12 cellular contexts compared by ENCODE assay signal in the genomic region with DNA sequence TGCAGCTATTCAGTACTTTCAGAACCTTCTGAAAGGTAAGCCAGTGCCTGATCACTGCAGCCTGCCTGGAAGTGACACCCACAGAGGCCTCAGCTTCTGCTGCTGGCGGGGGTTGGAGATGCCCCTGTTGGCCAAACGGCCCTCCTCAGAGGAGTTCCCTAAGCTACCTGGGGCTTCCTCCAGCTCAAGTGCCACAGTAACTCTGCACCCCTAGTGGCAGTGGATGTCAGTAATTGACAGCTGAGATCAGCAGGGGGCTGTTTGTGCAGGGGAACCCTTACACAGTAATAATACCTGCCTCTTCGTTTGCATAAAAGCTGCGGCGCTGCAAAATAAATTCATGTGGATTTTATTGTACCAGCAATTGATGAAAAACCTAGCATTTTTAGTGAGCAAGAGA. TPM values are rescaled to one million over a fixed set of nuclear protein-coding genes. Genes with fewer than 3 reads are reported as not detected.
A peak's percentile ranks its signal among the peaks of the same experiment; 100 is the strongest.
DNase-seq lines count a peak whose midpoint lies in the region; ATAC-seq and TF ChIP-seq lines count a peak whose summit lies in the region.
"Had no signal": no experiment of that assay in that cellular context is flagged by ENCODE, and none has a peak within 500 bp of the region (broad histone marks: within the 10 kb centered on the region; RNA-seq: fewer than 3 reads in every experiment).

No MANE protein-coding gene starts in this region.

- peak; percentile 57 for TF ChIP-seq CTCF in WERI-Rb-1 (IDR thresholded peaks at IDR 0.05; ENCODE audit: low read depth, low read length)

- no peaks in the 10 kb centered on the region for H3K9me3 ChIP-seq in WERI-Rb-1 (ENCODE audit: severe bottlenecking)

- H3K27ac Mint-ChIP-seq in activated T-cell treated with anti-CD3 and anti-CD28 coated beads, Interleukin-2, amount 50 U/mL, for 72 hours, result no peak overlapping the region
- H3K27ac Mint-ChIP-seq in activated T-cell treated with anti-CD3 and anti-CD28 coated beads, Interleukin-2, amount 50 U/mL, for 24 hours, result no peak overlapping the region
- H3K27ac Mint-ChIP-seq in stimulated activated memory B cell treated with anti-CD40 and anti-IgM and Interleukin-4, amounts not matched to agents 10 μg/mL and 1 μg/mL and 100 μg/mL, for 72 hours, result no peak overlapping the region
- H3K27ac Mint-ChIP-seq: stimulated activated effector memory CD8-positive, alpha-beta T cell treated with anti-CD3 and anti-CD28 coated beads, Interleukin-12 subunit alpha, Interleukin-12 subunit beta, amount 100 ng/mL, for 72 hours had no signal

- no peak overlapping the region for H3K4me3 ChIP-seq in WERI-Rb-1 (ENCODE audit: low read depth, low read length)
- H3K4me3 ChIP-seq: skin epidermis had no signal

- H3K4me3 Mint-ChIP-seq in activated T-cell treated with anti-CD3 and anti-CD28 coated beads, Interleukin-2, amount 50 U/mL, for 72 hours, result no peak overlapping the region
- H3K4me3 Mint-ChIP-seq in activated T-cell treated with anti-CD3 and anti-CD28 coated beads, Interleukin-2, amount 50 U/mL, for 24 hours, result no peak overlapping the region
- no peak overlapping the region for H3K4me3 Mint-ChIP-seq in stimulated activated memory B cell treated with anti-CD40 and anti-IgM and Interleukin-4, amounts not matched to agents 10 μg/mL and 1 μg/mL and 100 μg/mL, for 72 hours
- H3K4me3 Mint-ChIP-seq: stimulated activated effector memory CD8-positive, alpha-beta T cell treated with anti-CD3 and anti-CD28 coated beads, Interleukin-12 subunit alpha, Interleukin-12 subunit beta, amount 100 ng/mL, for 72 hours had no signal

- DNase-seq in activated T-cell treated with anti-CD3 and anti-CD28 coated beads, Interleukin-2, amount 50 U/mL, for 72 hours, result peak in 1 of 2 donors; percentile 8
- DNase-seq in activated T-cell treated with anti-CD3 and anti-CD28 coated beads, Interleukin-2, amount 50 U/mL, for 24 hours, result no peak
- peak; percentile 41 for DNase-seq in HT-29 (ENCODE audit: low spot score)
- peak; percentile 43 for DNase-seq in WERI-Rb-1
- no peak for DNase-seq in EL
- DNase-seq in activated CD4-positive, CD25-positive, alpha-beta regulatory T cell (lab: John Stamatoyannopoulos, UW), result no peak
- DNase-seq: C1 segment of cervical spinal cord, Right ventricle myocardium superior had no signal

- no peaks in the 10 kb centered on the region for H3K36me3 Mint-ChIP-seq in activated T-cell treated with anti-CD3 and anti-CD28 coated beads, Interleukin-2, amount 50 U/mL, for 72 hours (ENCODE audit: insufficient read depth in 2 of 2)
- H3K36me3 Mint-ChIP-seq in activated T-cell treated with anti-CD3 and anti-CD28 coated beads, Interleukin-2, amount 50 U/mL, for 24 hours (ENCODE audit: low read depth), result no peaks in the 10 kb centered on the region
- no peaks in the 10 kb centered on the region for H3K36me3 Mint-ChIP-seq in stimulated activated memory B cell treated with anti-CD40 and anti-IgM and Interleukin-4, amounts not matched to agents 10 μg/mL and 1 μg/mL and 100 μg/mL, for 72 hours
- H3K36me3 Mint-ChIP-seq: stimulated activated effector memory CD8-positive, alpha-beta T cell treated with anti-CD3 and anti-CD28 coated beads, Interleukin-12 subunit alpha, Interleukin-12 subunit beta, amount 100 ng/mL, for 72 hours had no signal

- H3K27me3 Mint-ChIP-seq in activated T-cell treated with anti-CD3 and anti-CD28 coated beads, Interleukin-2, amount 50 U/mL, for 72 hours (ENCODE audit: low read depth), result peaks cover 35% of the 10 kb centered on the region
- H3K27me3 Mint-ChIP-seq in activated T-cell treated with anti-CD3 and anti-CD28 coated beads, Interleukin-2, amount 50 U/mL, for 24 hours, result peaks cover 34% of the 10 kb centered on the region
- H3K27me3 Mint-ChIP-seq in stimulated activated memory B cell treated with anti-CD40 and anti-IgM and Interleukin-4, amounts not matched to agents 10 μg/mL and 1 μg/mL and 100 μg/mL, for 72 hours, result peaks cover 20% of the 10 kb centered on the region

- H3K9me3 Mint-ChIP-seq in activated T-cell treated with anti-CD3 and anti-CD28 coated beads, Interleukin-2, amount 50 U/mL, for 72 hours, result no peaks in the 10 kb centered on the region
- no peaks in the 10 kb centered on the region for H3K9me3 Mint-ChIP-seq in activated T-cell treated with anti-CD3 and anti-CD28 coated beads, Interleukin-2, amount 50 U/mL, for 24 hours
- no peaks in the 10 kb centered on the region for H3K9me3 Mint-ChIP-seq in stimulated activated memory B cell treated with anti-CD40 and anti-IgM and Interleukin-4, amounts not matched to agents 10 μg/mL and 1 μg/mL and 100 μg/mL, for 72 hours
- H3K9me3 Mint-ChIP-seq: stimulated activated effector memory CD8-positive, alpha-beta T cell treated with anti-CD3 and anti-CD28 coated beads, Interleukin-12 subunit alpha, Interleukin-12 subunit beta, amount 100 ng/mL, for 72 hours had no signal

- no peak overlapping the region for H3K27ac ChIP-seq in WERI-Rb-1
- H3K27ac ChIP-seq: skin epidermis had no signal

- H3K4me1 Mint-ChIP-seq in activated T-cell treated with anti-CD3 and anti-CD28 coated beads, Interleukin-2, amount 50 U/mL, for 72 hours (ENCODE audit: low read depth), result peaks cover 6% of the 10 kb centered on the region
- peaks cover 13% of the 10 kb centered on the region for H3K4me1 Mint-ChIP-seq in activated T-cell treated with anti-CD3 and anti-CD28 coated beads, Interleukin-2, amount 50 U/mL, for 24 hours (ENCODE audit: low read depth)
- no peaks in the 10 kb centered on the region for H3K4me1 Mint-ChIP-seq in stimulated activated memory B cell treated with anti-CD40 and anti-IgM and Interleukin-4, amounts not matched to agents 10 μg/mL and 1 μg/mL and 100 μg/mL, for 72 hours

- ATAC-seq in activated T-cell treated with anti-CD3 and anti-CD28 coated beads, Interleukin-2, amount 50 U/mL, for 72 hours (replicated peaks in 1 of 2), result peak; percentile 39 to 45
- ATAC-seq in stimulated activated memory B cell treated with anti-CD40 and anti-IgM and Interleukin-4, amounts not matched to agents 10 μg/mL and 1 μg/mL and 100 μg/mL, for 72 hours, result peak; percentile 59
- ATAC-seq in GM21447 (IDR thresholded peaks at IDR 0.05; ENCODE audit: unreplicated experiment), result no peak
- ATAC-seq: stimulated activated effector memory CD8-positive, alpha-beta T cell treated with anti-CD3 and anti-CD28 coated beads, Interleukin-12 subunit alpha, Interleukin-12 subunit beta, amount 100 ng/mL, for 72 hours had no signal

- no peaks in the 10 kb centered on the region for H3K27me3 ChIP-seq in WERI-Rb-1 (ENCODE audit: insufficient read depth, low read depth, severe bottlenecking)

- H3K36me3 ChIP-seq in WERI-Rb-1, result no peaks in the 10 kb centered on the region

RNA-seq across cellular contexts. Expression of a gene that starts 28.9 kb away (rescaled TPM):
- total RNA-seq in activated T-cell treated with anti-CD3 and anti-CD28 coated beads, Interleukin-2, amount 50 U/mL, for 72 hours, result 1 to 10 TPM in 1 of 2 donors, under 1 TPM in 1; 0.91 to 2.0 TPM
- 0.03 TPM in 1 of 2 replicates, not detected in the other for total RNA-seq in HT-29 (2014; rRNA removed; shearing (Covaris generic))
- total RNA-seq: Right ventricle myocardium superior had no signal

RNA-seq across cellular contexts. Expression of a gene that starts 56.9 kb away (rescaled TPM):
- total RNA-seq in activated T-cell treated with anti-CD3 and anti-CD28 coated beads, Interleukin-2, amount 50 U/mL, for 72 hours, result 10 to 100 TPM; 26.1 to 28.0 TPM
- 18.4 and 19.9 TPM in 2 replicates for total RNA-seq in HT-29 (2014; rRNA removed; shearing (Covaris generic))

Comparison
In these comparisons a context has a peak if more than half of its experiments do, and no peak if none do; other contexts are left out.
1. DNase-seq: peak in HT-29 (single experiment) and WERI-Rb-1 (single experiment); none in activated T-cell treated with anti-CD3 and anti-CD28 coated beads, Interleukin-2, amount 50 U/mL, for 24 hours (single experiment), EL (single experiment) and activated CD4-positive, CD25-positive, alpha-beta regulatory T cell (0 of 4).